16 cellular contexts compared by ENCODE assay signal in the genomic region with DNA sequence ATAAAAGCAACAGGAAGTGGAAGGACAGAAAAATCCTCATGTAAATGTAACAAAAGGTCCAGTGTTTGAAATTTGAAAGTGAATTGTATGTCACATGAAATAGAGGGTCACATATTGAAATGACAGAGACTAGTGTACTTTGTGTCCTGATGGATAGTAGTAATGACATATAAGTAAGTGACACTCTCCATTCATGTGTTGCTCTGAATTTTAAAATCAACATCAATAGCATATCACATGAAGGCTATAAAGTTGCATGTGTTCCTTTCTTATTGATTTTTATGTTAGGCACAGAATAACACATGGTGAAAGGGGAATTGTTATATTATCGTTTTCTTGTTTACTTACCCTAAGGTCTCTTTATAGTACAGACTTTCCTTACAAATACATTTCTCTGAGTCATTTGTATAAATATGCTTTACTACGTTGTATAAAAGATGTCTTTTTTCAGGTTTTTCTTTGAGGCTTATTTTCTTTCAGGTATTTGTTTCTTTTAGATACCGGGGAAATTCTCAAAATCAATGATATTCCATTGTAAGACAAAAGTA.
DNase-seq lines count a peak whose midpoint lies in the region; ATAC-seq and TF ChIP-seq lines count a peak whose summit lies in the region.
"Had no signal": no experiment of that assay in that cellular context is flagged by ENCODE, and none has a peak within 500 bp of the region (broad histone marks: within the 10 kb centered on the region; RNA-seq: fewer than 3 reads in every experiment).

No MANE protein-coding gene starts in this region.

- H3K4me1 ChIP-seq in sigmoid colon: no peaks in the 10 kb centered on the region
- H3K4me1 ChIP-seq: BLaER1 had no signal

- peak overlapping the region; percentile 52 for H3K27ac Mint-ChIP-seq in neural crest cell (ENCODE audit: unreplicated experiment)
- H3K27ac Mint-ChIP-seq: CD8-positive, alpha-beta memory T cell had no signal

- no peak overlapping the region for H3K4me3 ChIP-seq in sigmoid colon
- H3K4me3 ChIP-seq: BLaER1 had no signal

- H3K27me3 ChIP-seq in sigmoid colon: no peaks in the 10 kb centered on the region
- H3K27me3 ChIP-seq: BLaER1 had no signal

- no peaks in the 10 kb centered on the region for H3K9me3 ChIP-seq in sigmoid colon
- H3K9me3 ChIP-seq: BLaER1 had no signal

- H3K36me3 Mint-ChIP-seq in neural crest cell (ENCODE audit: low read depth): no peaks in the 10 kb centered on the region
- H3K36me3 Mint-ChIP-seq: CD8-positive, alpha-beta memory T cell had no signal

- no peaks in the 10 kb centered on the region for H3K27me3 Mint-ChIP-seq in neural crest cell (ENCODE audit: low read depth)

- no peak for TF ChIP-seq EP300 in sigmoid colon (IDR thresholded peaks at IDR 0.05)

- 17 to 65% methylated on average over 3 of the region's 3 CpGs for WGBS in sigmoid colon, 2 donors

- H3K9me3 Mint-ChIP-seq in neural crest cell: peaks cover 8% of the 10 kb centered on the region

- TF ChIP-seq POLR2A in sigmoid colon (IDR thresholded peaks at IDR 0.05): no peak

- in situ Hi-C loops in SK-MEL-5 (cut with HindIII; ENCODE audit: low pct_unique_long_range_greater_than_20kb, low sequenced_read_pairs): no loop called here

- H3K27ac ChIP-seq in sigmoid colon: no peak overlapping the region
- H3K27ac ChIP-seq: BLaER1, HL-60 had no signal

- DNase-seq in NCI-H1092 treated with DMSO at 0.1 percent for 48 hours (lab: John Stamatoyannopoulos, UW): peak; percentile 51
- no peak for DNase-seq in NCI-H1092 (lab: John Stamatoyannopoulos, UW)
- peak; percentile 41 for DNase-seq in NCI-H146 (lab: John Stamatoyannopoulos, UW)
- peak; percentile 92 for DNase-seq in SK-MEL-5 (ENCODE audit: low read depth, low spot score)
- no peak for DNase-seq in neural crest cell (ENCODE audit: low read depth, low spot score)
- DNase-seq in sigmoid colon: no peak
- DNase-seq: 8988T; AML-193; CD8-positive, alpha-beta memory T cell; DMS 273 treated with DMSO at 0.1 percent for 48 hours; GF-D8 had no signal

- no peak overlapping the region for H3K4me3 Mint-ChIP-seq in neural crest cell
- H3K4me3 Mint-ChIP-seq: CD8-positive, alpha-beta memory T cell had no signal

- no peak for ATAC-seq in GM21717 (IDR thresholded peaks at IDR 0.05; ENCODE audit: unreplicated experiment)
- ATAC-seq in HG03139 (IDR thresholded peaks at IDR 0.05; ENCODE audit: unreplicated experiment): no peak
- ATAC-seq: HCT116 had no signal

- H3K36me3 ChIP-seq in sigmoid colon: no peaks in the 10 kb centered on the region
- H3K36me3 ChIP-seq: BLaER1 had no signal

- TF ChIP-seq CTCF in neural crest cell (conservative IDR thresholded peaks at IDR 0.05): no peak
- no peak for TF ChIP-seq CTCF in sigmoid colon (IDR thresholded peaks at IDR 0.05)

- intact Hi-C loops in sigmoid colon (cut with DNase I): no loop called here

- H3K4me1 Mint-ChIP-seq in neural crest cell: peaks cover 10% of the 10 kb centered on the region
- H3K4me1 Mint-ChIP-seq: CD8-positive, alpha-beta memory T cell had no signal

Comparison
In these comparisons a context has a peak if more than half of its experiments do, and no peak if none do; other contexts are left out.
1. DNase-seq: peak in NCI-H1092 treated with DMSO at 0.1 percent for 48 hours (single experiment), NCI-H146 (single experiment) and SK-MEL-5 (single experiment); none in NCI-H1092 (single experiment), neural crest cell (single experiment) and sigmoid colon (single experiment).